Comparison of ENCODE assay signal across 24 cellular contexts in the genomic region with DNA sequence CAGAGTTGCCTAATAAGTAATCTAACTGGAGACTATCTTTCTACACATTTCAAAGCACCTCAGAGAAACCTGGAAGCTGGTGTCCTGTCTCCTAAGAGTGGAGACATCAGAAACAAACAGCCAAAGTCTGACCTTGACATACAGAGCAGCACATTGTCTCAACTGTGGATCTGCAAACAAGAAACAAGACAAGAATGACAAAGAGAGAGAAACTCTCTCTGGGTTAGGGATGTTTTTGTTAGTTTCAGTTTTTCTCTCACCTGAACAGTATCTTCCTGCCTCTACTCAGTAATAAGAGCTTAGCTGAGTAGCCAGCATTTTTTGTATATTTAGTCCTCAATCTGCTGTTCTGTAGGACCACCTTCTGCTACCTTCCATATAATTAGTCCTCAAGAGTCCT. TPM values are rescaled to one million over a fixed set of nuclear protein-coding genes. Genes with fewer than 3 reads are reported as not detected.
"Had no signal": no experiment of that assay in that cellular context is flagged by ENCODE, and none has a peak within 500 bp of the region (broad histone marks: within the 10 kb centered on the region; RNA-seq: fewer than 3 reads in every experiment).

No MANE protein-coding gene starts in this region.

- DNase-seq: activated B cell treated with CpG ODN at 0.5 μM for 24 hours; activated CD4-positive, alpha-beta T cell treated with anti-CD3 and anti-CD28 coated beads, Interleukin-2, amount 50 U/mL, for 4 hours; activated CD8-positive, alpha-beta memory T cell treated with anti-CD3 and anti-CD28 coated beads for 24 hours; activated gamma-delta T cell; activated naive CD4-positive, alpha-beta T cell treated with anti-CD3 and anti-CD28 coated beads for 36 hours; activated naive CD8-positive, alpha-beta T cell treated with anti-CD3 and anti-CD28 coated beads, Interleukin-2, amount 10 ng/mL, durations not matched to agents 7 days and 5 days; aorta; caudate nucleus; MV-4-11; NCI-H1092 treated with DMSO at 0.1 percent for 48 hours; NCI-H1436; NCI-H187; NCI-H2081 treated with DMSO at 0.1 percent for 48 hours; NCI-H446; NCI-H524; PC-3; SHP77 treated with DMSO at 0.1 percent for 48 hours; T-cell; T-helper 2 cell; T1000 had no signal

- H3K27me3 ChIP-seq: breast epithelium had no signal

- ATAC-seq: activated T-helper 17 cell treated with anti-CD3 and anti-CD28 coated beads, Interleukin-2, amount 50 U/mL, for 72 hours; PC-3; T-cell had no signal

- H3K27me3 Mint-ChIP-seq: activated naive CD8-positive, alpha-beta T cell treated with anti-CD3 and anti-CD28 coated beads, Interleukin-2, amount 10 ng/mL, durations not matched to agents 7 days and 5 days; activated T-helper 17 cell treated with anti-CD3 and anti-CD28 coated beads, Interleukin-2, amount 50 U/mL, for 72 hours had no signal

- H3K27ac ChIP-seq: breast epithelium, coronary artery, KMS-11 had no signal

- H3K4me1 Mint-ChIP-seq: activated T-helper 17 cell treated with anti-CD3 and anti-CD28 coated beads, Interleukin-2, amount 50 U/mL, for 72 hours had no signal

- H3K4me3 ChIP-seq: breast epithelium, coronary artery had no signal

- H3K4me3 Mint-ChIP-seq: activated B cell treated with CpG ODN at 0.5 μM for 24 hours; activated naive CD4-positive, alpha-beta T cell treated with anti-CD3 and anti-CD28 coated beads for 36 hours; activated naive CD8-positive, alpha-beta T cell treated with anti-CD3 and anti-CD28 coated beads, Interleukin-2, amount 10 ng/mL, durations not matched to agents 7 days and 5 days; activated T-helper 17 cell treated with anti-CD3 and anti-CD28 coated beads, Interleukin-2, amount 50 U/mL, for 72 hours; T-cell had no signal

- H3K27ac Mint-ChIP-seq: activated B cell treated with CpG ODN at 0.5 μM for 24 hours; activated naive CD4-positive, alpha-beta T cell treated with anti-CD3 and anti-CD28 coated beads for 36 hours; activated naive CD8-positive, alpha-beta T cell treated with anti-CD3 and anti-CD28 coated beads, Interleukin-2, amount 10 ng/mL, durations not matched to agents 7 days and 5 days; activated T-helper 17 cell treated with anti-CD3 and anti-CD28 coated beads, Interleukin-2, amount 50 U/mL, for 72 hours had no signal

- H3K4me1 ChIP-seq: breast epithelium had no signal

- H3K9me3 Mint-ChIP-seq: activated T-helper 17 cell treated with anti-CD3 and anti-CD28 coated beads, Interleukin-2, amount 50 U/mL, for 72 hours had no signal

- H3K9ac ChIP-seq: KMS-11 had no signal

RNA-seq across cellular contexts. Expression of gene ZNF597, which starts 8.9 kb away (rescaled TPM):
- total RNA-seq: PC-3 had no signal
